Comparison of ENCODE assay signal across 9 cellular contexts in the genomic region with DNA sequence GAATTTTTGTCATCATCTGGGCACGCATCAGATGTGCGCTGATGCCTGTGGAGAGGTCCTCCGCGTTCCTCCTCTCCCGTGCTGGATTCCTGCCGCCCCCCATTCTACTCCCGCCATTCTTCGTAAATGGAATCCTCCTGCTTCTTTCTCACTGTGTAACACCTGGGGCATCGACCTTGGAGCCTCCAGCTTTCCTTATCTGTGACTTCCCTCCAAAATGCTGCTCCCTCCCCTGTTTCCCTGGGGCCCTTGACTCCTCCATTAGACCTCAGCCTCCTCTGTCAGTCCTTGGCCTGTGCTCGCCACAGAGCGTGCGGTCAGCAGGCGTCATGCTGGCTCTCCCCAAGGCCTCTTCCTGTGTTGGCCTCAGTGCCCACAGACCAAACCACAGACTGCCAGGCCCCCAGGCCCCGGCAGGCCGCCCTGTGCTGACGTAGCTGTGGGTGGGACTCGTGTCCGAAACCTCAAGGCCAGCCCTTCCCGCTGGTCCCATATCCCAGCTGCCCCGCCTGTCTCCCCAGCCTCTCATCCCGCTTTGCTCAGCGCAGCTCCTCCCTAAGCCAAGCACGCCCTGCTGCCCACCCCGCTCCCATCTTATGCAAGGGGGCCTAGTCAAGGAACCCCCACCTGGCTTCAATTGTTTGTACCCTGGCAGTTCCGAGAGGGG. TPM values are rescaled to one million over a fixed set of nuclear protein-coding genes. Genes with fewer than 3 reads are reported as not detected.
DNase-seq lines count a peak whose midpoint lies in the region; ATAC-seq, FAIRE-seq and TF ChIP-seq lines count a peak whose summit lies in the region.
"Had no signal": no experiment of that assay in that cellular context is flagged by ENCODE, and none has a peak within 500 bp of the region (broad histone marks: within the 10 kb centered on the region; RNA-seq: fewer than 3 reads in every experiment).

No MANE protein-coding gene starts in this region.

- H3K79me2 ChIP-seq in Karpas-422 (ENCODE audit: low read length) = no peaks in the 10 kb centered on the region

- H3K4me1 Mint-ChIP-seq in mesothelial cell of epicardium = no peaks in the 10 kb centered on the region

- H3K27me3 ChIP-seq in HUES64 (ENCODE audit: insufficient read depth, low read length) = no peaks in the 10 kb centered on the region
- no peaks in the 10 kb centered on the region for H3K27me3 ChIP-seq in breast epithelium
- no peaks in the 10 kb centered on the region for H3K27me3 ChIP-seq in A673 (replicated peaks; ENCODE audit: insufficient read depth, low read depth, low read length, poor library complexity)
- no peaks in the 10 kb centered on the region for H3K27me3 ChIP-seq in Karpas-422 (ENCODE audit: low read length)

- H3K36me3 ChIP-seq in HUES64 (ENCODE audit: insufficient read depth, low read length) (no peaks in the 10 kb centered on the region), breast epithelium (no peaks in the 10 kb centered on the region), A673 (ENCODE audit: insufficient read depth, low read length, poor library complexity, severe bottlenecking) (no peaks in the 10 kb centered on the region), Karpas-422 (ENCODE audit: insufficient read depth, low read length) (no peaks in the 10 kb centered on the region)

- no peak for TF ChIP-seq POLR2A in breast epithelium (IDR thresholded peaks at IDR 0.05)

- H3K9ac ChIP-seq in HUES64 (ENCODE audit: low read depth, low read length) (peak overlapping the region; percentile 48; the same call in 1 of the 2 replicates), Karpas-422 (ENCODE audit: low read length) (no peak overlapping the region)

- no peaks in the 10 kb centered on the region for H3K9me3 Mint-ChIP-seq in mesothelial cell of epicardium

- 89% methylated on average over 25 of the region's 25 CpGs for WGBS in HUES64

- POLR2A ChIA-PET in A673 (lab: Charles Lee; ENCODE audit: low non-redundant PET) = no interaction called here

- peak overlapping the region; percentile 47 for H3K4me3 Mint-ChIP-seq in mesothelial cell of epicardium

- TF ChIP-seq CTCF in breast epithelium (IDR thresholded peaks at IDR 0.05) = no peak
- TF ChIP-seq CTCF in mesothelial cell of epicardium (IDR thresholded peaks at IDR 0.05; ENCODE audit: unreplicated experiment) = no peak
- TF ChIP-seq CTCF in A673 (conservative IDR thresholded peaks at IDR 0.05; ENCODE audit: low read depth, low read length) = no peak

- FAIRE-seq in GM19239 (lab: Jason Lieb, UNC) = peak; percentile 42

- H3K4me1 ChIP-seq in HUES64 (ENCODE audit: insufficient read depth, low read length) (no peaks in the 10 kb centered on the region), breast epithelium (no peaks in the 10 kb centered on the region), A673 (ENCODE audit: insufficient read depth, low read length, poor library complexity, severe bottlenecking) (no peaks in the 10 kb centered on the region), Karpas-422 (ENCODE audit: low read length) (no peaks in the 10 kb centered on the region)

- no peak for DNase-seq in GM19239 (ENCODE audit: insufficient read length, low spot score)
- no peak for DNase-seq in breast epithelium (ENCODE audit: low spot score in 2 of 2)
- DNase-seq in mesothelial cell of epicardium (ENCODE audit: low spot score in 2 of 2, unreplicated experiment in 2 of 2) = no peak
- DNase-seq in A673 (ENCODE audit: low spot score) = no peak
- DNase-seq in HK-2 (ENCODE audit: unreplicated experiment) = no peak
- DNase-seq in Karpas-422 = no peak

- no peaks in the 10 kb centered on the region for H3K9me2 ChIP-seq in Karpas-422 (replicated peaks; ENCODE audit: insufficient read depth, low read length)

- intact Hi-C loops in breast epithelium (cut with DNase I; ENCODE audit: low total_unique reads) (no loop called here), A673 (cut with micrococcal nuclease; ENCODE audit: unreplicated experiment) (no loop called here)

- H3K27me3 Mint-ChIP-seq in mesothelial cell of epicardium (ENCODE audit: low read depth) = no peaks in the 10 kb centered on the region

- no peaks in the 10 kb centered on the region for H4K20me1 ChIP-seq in Karpas-422 (ENCODE audit: insufficient read depth, low read depth, low read length)

- no peak overlapping the region for H3K4me2 ChIP-seq in Karpas-422 (ENCODE audit: low read depth, low read length, poor library complexity, severe bottlenecking)

- H3K4me3 ChIP-seq in HUES64 (ENCODE audit: low read length) = peak overlapping the region; percentile 41
- H3K4me3 ChIP-seq in breast epithelium = peak overlapping the region; percentile 14 to 44 (median 28)
- H3K4me3 ChIP-seq in A673 (ENCODE audit: low read depth, low read length, poor library complexity, severe bottlenecking) = no peak overlapping the region
- no peak overlapping the region for H3K4me3 ChIP-seq in Karpas-422 (ENCODE audit: low read length)
- H3K4me3 ChIP-seq: SK-N-MC had no signal

- H3K9me3 ChIP-seq in HUES64 (ENCODE audit: insufficient read depth, low read depth, low read length) (no peaks in the 10 kb centered on the region), breast epithelium (no peaks in the 10 kb centered on the region), A673 (ENCODE audit: low read depth, low read length, poor library complexity, severe bottlenecking) (no peaks in the 10 kb centered on the region), Karpas-422 (ENCODE audit: low read length) (no peaks in the 10 kb centered on the region)

- CTCF ChIA-PET in A673 (lab: Charles Lee) = no interaction called here

- BruUV-seq in A673 (replicated peaks; lab: Mats Ljungman, UMichigan) = no TSS peak

- no peak for ATAC-seq in HG02884 (IDR thresholded peaks at IDR 0.05; ENCODE audit: unreplicated experiment)

- H3K27ac ChIP-seq in HUES64 (ENCODE audit: low read depth, low read length) (no peak overlapping the region), breast epithelium (peak overlapping the region in 1 of 2 donors; percentile 56), A673 (ENCODE audit: low read depth, low read length, poor library complexity, severe bottlenecking) (no peak overlapping the region), Karpas-422 (ENCODE audit: low read length) (no peak overlapping the region)
- H3K27ac ChIP-seq: SK-N-MC had no signal

- H2AFZ ChIP-seq in Karpas-422 (ENCODE audit: low read length) = no peak overlapping the region

- no peaks in the 10 kb centered on the region for H3K36me3 Mint-ChIP-seq in mesothelial cell of epicardium

- no peak overlapping the region for H3K27ac Mint-ChIP-seq in mesothelial cell of epicardium

RNA-seq across cellular contexts. Expression of a gene that starts 17.7 kb away (rescaled TPM):
- 0.15 TPM for polyA plus RNA-seq in HUES64 (2013, experiment 1 of 2)
- 0.13 TPM for polyA plus RNA-seq in HUES64 (2013, experiment 2 of 2)
- total RNA-seq in breast epithelium (1 to 10 TPM; 2.5 to 4.3 (median 4.0) TPM), mesothelial cell of epicardium (0.31 to 0.75 TPM (median 0.61 TPM) in 3 replicates), A673 (2021) (0.15 and 0.24 TPM in 2 replicates)
- not detected in 2 replicates for total RNA-seq in Karpas-422 (2014; rRNA removed; shearing (Covaris generic); ENCODE audit: low replicate concordance)

Comparison
In these comparisons a context has a peak if more than half of its experiments do, and no peak if none do; other contexts are left out.
1. H3K4me3 ChIP-seq: peak in HUES64 (single experiment) and breast epithelium (3 of 3); none in A673 (single experiment) and Karpas-422 (single experiment).